In the genomic region with DNA sequence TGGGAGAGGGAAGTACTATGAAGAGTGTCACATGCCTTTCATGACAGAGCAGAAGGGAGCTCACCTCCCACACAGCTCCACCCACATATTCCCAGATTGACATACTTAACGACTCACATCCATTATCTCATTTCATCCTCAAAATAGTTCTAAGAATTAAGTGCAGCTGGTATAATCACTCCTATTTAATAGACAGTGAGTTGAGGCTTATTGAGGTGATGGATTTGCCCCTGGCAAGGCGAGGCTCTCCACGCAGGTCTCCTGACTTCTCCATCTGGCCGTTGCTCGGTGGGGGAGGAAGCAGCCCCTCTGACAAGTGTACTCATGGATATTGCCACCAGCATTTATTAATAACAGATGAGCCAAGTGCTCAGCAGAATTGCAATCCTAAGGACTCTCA, we compare ENCODE assay signal across 21 cellular contexts.
DNase-seq lines count a peak whose midpoint lies in the region; TF ChIP-seq lines count a peak whose summit lies in the region.
"Had no signal": no experiment of that assay in that cellular context is flagged by ENCODE, and none has a peak within 500 bp of the region (broad histone marks: within the 10 kb centered on the region; RNA-seq: fewer than 3 reads in every experiment).

No MANE protein-coding gene starts in this region.

- intact Hi-C loops in spleen (cut with DNase I; ENCODE audit: low total_unique reads) = no loop called here

- H3K9me3 ChIP-seq in spleen = no peaks in the 10 kb centered on the region
- H3K9me3 ChIP-seq: heart right ventricle, MG63, tibial nerve had no signal

- H3K36me3 ChIP-seq in spleen = no peaks in the 10 kb centered on the region
- H3K36me3 ChIP-seq: heart right ventricle, MG63, tibial nerve had no signal

- TF ChIP-seq CTCF in epithelial cell of esophagus (IDR thresholded peaks at IDR 0.05; ENCODE audit: insufficient read depth, low read depth, low read length, missing control alignments) (no peak), spleen (IDR thresholded peaks at IDR 0.05 in 8 of 11, conservative IDR thresholded peaks at IDR 0.05 in 3 of 11) (no peak), coronary artery (IDR thresholded peaks at IDR 0.05) (no peak)

- H3K27ac ChIP-seq in spleen (no peak overlapping the region), coronary artery (peak overlapping the region in 1 of 2 donors; percentile 31)

- no peak overlapping the region for H3K4me3 ChIP-seq in epithelial cell of esophagus (ENCODE audit: low read length)
- no peak overlapping the region for H3K4me3 ChIP-seq in spleen
- H3K4me3 ChIP-seq in coronary artery = no peak overlapping the region
- H3K4me3 ChIP-seq: heart right ventricle, MG63, tibial nerve had no signal

- DNase-seq in NCI-H1417 (lab: John Stamatoyannopoulos, UW) (peak in 2 of 3 experiments; percentile 6 to 62), NCI-H1417 treated with DMSO at 0.1 percent for 48 hours (lab: John Stamatoyannopoulos, UW) (no peak), NCI-H524 treated with DMSO at 0.1 percent for 48 hours (lab: John Stamatoyannopoulos, UW) (peak; percentile 95), epithelial cell of esophagus (ENCODE audit: low read depth) (peak; percentile 40), spleen (peak; percentile 47), NCI-H226 (no peak), coronary artery (ENCODE audit: low spot score) (no peak), DMS53 treated with DMSO at 0.1 percent for 48 hours (lab: John Stamatoyannopoulos, UW; ENCODE audit: unreplicated experiment) (no peak)
- DNase-seq: activated CD4-positive, alpha-beta T cell treated with anti-CD3 and anti-CD28 coated beads for 48 hours; activated T-cell treated with anti-CD3 and anti-CD28 coated beads, Interleukin-2, amount 50 U/mL, for 72 hours; CD8-positive, alpha-beta T cell; GF-D8; heart right ventricle; left colon; naive thymus-derived CD4-positive, alpha-beta T cell; NCI-H446 treated with DMSO at 0.1 percent for 48 hours; stimulated activated CD4-positive, alpha-beta T cell treated with anti-CD3 and anti-CD28 coated beads, Interleukin-1b, Interleukin-23, amount 100 ng/mL, for 48 hours; stimulated activated CD8-positive, alpha-beta memory T cell treated with anti-CD3 and anti-CD28 coated beads, Interleukin-4, amount 100 ng/mL, for 48 hours; T-helper 9 cell had no signal

- no peak for TF ChIP-seq POLR2A in spleen (IDR thresholded peaks at IDR 0.05)

- H3K27me3 ChIP-seq in spleen (replicated peaks in 1 of 7) = peaks cover 0 to 12% (median 0%) of the 10 kb centered on the region in 7 donors
- H3K27me3 ChIP-seq: heart right ventricle, MG63, tibial nerve had no signal

- H3K4me1 ChIP-seq in spleen = peaks cover 3 to 62% (median 20%) of the 10 kb centered on the region in 6 donors

- WGBS in spleen, 5 donors = 58 to 70% (median 66%) methylated on average over 5 of the region's 5 CpGs

Comparison
In these comparisons a context has a peak if more than half of its experiments do, and no peak if none do; other contexts are left out.
1. DNase-seq: peak in NCI-H1417 (2 of 3), NCI-H524 treated with DMSO at 0.1 percent for 48 hours (single experiment), epithelial cell of esophagus (single experiment) and spleen (single experiment); none in NCI-H1417 treated with DMSO at 0.1 percent for 48 hours (single experiment), NCI-H226 (single experiment), coronary artery (single experiment) and DMS53 treated with DMSO at 0.1 percent for 48 hours (single experiment).